9 cellular contexts compared by ENCODE assay signal in the genomic region with DNA sequence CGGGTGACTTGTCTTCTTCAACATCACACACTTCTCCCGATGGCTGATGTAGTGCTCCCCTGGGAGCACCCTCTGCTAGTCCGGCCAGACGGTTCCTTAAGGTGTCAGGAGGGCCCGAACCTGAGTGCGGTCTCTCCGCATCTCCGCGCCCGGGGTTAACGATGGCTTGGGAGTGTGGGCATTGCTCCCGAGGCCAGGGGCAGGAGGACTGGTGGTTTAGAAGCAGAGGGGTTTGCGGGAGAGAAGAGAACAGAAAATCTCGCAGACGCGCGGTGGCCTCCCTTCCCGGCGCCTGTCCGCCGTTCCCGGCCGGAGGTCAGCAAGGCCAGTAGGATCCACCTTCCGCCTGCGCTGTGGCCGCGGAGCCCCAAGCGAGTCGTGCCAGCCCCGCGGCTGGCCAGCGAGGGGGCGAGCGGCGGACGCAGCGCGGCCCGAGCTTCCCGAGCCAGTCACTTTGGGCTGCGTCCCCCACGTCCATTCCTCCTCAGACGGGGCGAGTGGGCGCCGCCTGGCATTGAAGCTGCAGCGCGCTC. TPM values are rescaled to one million over a fixed set of nuclear protein-coding genes. Genes with fewer than 3 reads are reported as not detected.
DNase-seq lines count a peak whose midpoint lies in the region; ATAC-seq and TF ChIP-seq lines count a peak whose summit lies in the region.
"Had no signal": no experiment of that assay in that cellular context is flagged by ENCODE, and none has a peak within 500 bp of the region (broad histone marks: within the 10 kb centered on the region; RNA-seq: fewer than 3 reads in every experiment).

No MANE protein-coding gene starts in this region.

- in situ Hi-C loops in astrocyte of the spinal cord (cut with HindIII; ENCODE audit: low sequenced_read_pairs): no loop called here

- TF ChIP-seq CTCF in astrocyte of the spinal cord (IDR thresholded peaks at IDR 0.05; ENCODE audit: low read depth, low read length): no peak

- peak overlapping the region; percentile 62 for H3K4me3 ChIP-seq in astrocyte of the spinal cord (ENCODE audit: low read depth, low read length)

- peak overlapping the region; percentile 5 for H3K4me3 Mint-ChIP-seq in activated CD4-positive, alpha-beta T cell treated with anti-CD3 and anti-CD28 coated beads, Interleukin-2, amount 10 ng/mL, durations not matched to agents 7 days and 5 days
- H3K4me3 Mint-ChIP-seq in stimulated activated naive CD8-positive, alpha-beta T cell treated with anti-CD3 and anti-CD28 coated beads, Interleukin-15, Interleukin-2, amounts not matched to agents 100 ng/mL and 50 ng/mL, for 24 hours: peak overlapping the region; percentile 82

- no peak overlapping the region for H3K27ac Mint-ChIP-seq in activated CD4-positive, alpha-beta T cell treated with anti-CD3 and anti-CD28 coated beads, Interleukin-2, amount 10 ng/mL, durations not matched to agents 7 days and 5 days
- no peak overlapping the region for H3K27ac Mint-ChIP-seq in stimulated activated naive CD8-positive, alpha-beta T cell treated with anti-CD3 and anti-CD28 coated beads, Interleukin-15, Interleukin-2, amounts not matched to agents 100 ng/mL and 50 ng/mL, for 24 hours

- no peak for ATAC-seq in HG03175 (IDR thresholded peaks at IDR 0.05; ENCODE audit: unreplicated experiment)

- peaks cover 79% of the 10 kb centered on the region for H3K27me3 Mint-ChIP-seq in activated CD4-positive, alpha-beta T cell treated with anti-CD3 and anti-CD28 coated beads, Interleukin-2, amount 10 ng/mL, durations not matched to agents 7 days and 5 days
- H3K27me3 Mint-ChIP-seq in stimulated activated naive CD8-positive, alpha-beta T cell treated with anti-CD3 and anti-CD28 coated beads, Interleukin-15, Interleukin-2, amounts not matched to agents 100 ng/mL and 50 ng/mL, for 24 hours: peaks cover 94% of the 10 kb centered on the region

- POLR2A ChIA-PET in activated CD4-positive, alpha-beta T cell treated with anti-CD3 and anti-CD28 coated beads, Interleukin-2, amount 10 ng/mL, durations not matched to agents 7 days and 5 days (lab: Charles Lee): no interaction called here

- peaks cover 26% of the 10 kb centered on the region for H3K4me1 Mint-ChIP-seq in activated CD4-positive, alpha-beta T cell treated with anti-CD3 and anti-CD28 coated beads, Interleukin-2, amount 10 ng/mL, durations not matched to agents 7 days and 5 days
- peaks cover 37% of the 10 kb centered on the region for H3K4me1 Mint-ChIP-seq in stimulated activated naive CD8-positive, alpha-beta T cell treated with anti-CD3 and anti-CD28 coated beads, Interleukin-15, Interleukin-2, amounts not matched to agents 100 ng/mL and 50 ng/mL, for 24 hours (ENCODE audit: low read depth)

- CTCF ChIA-PET in activated CD4-positive, alpha-beta T cell treated with anti-CD3 and anti-CD28 coated beads, Interleukin-2, amount 10 ng/mL, durations not matched to agents 7 days and 5 days (lab: Charles Lee): no interaction called here

- no peaks in the 10 kb centered on the region for H3K9me3 Mint-ChIP-seq in activated CD4-positive, alpha-beta T cell treated with anti-CD3 and anti-CD28 coated beads, Interleukin-2, amount 10 ng/mL, durations not matched to agents 7 days and 5 days
- H3K9me3 Mint-ChIP-seq in stimulated activated naive CD8-positive, alpha-beta T cell treated with anti-CD3 and anti-CD28 coated beads, Interleukin-15, Interleukin-2, amounts not matched to agents 100 ng/mL and 50 ng/mL, for 24 hours: no peaks in the 10 kb centered on the region

- no peak for DNase-seq in activated CD4-positive, alpha-beta T cell treated with anti-CD3 and anti-CD28 coated beads, Interleukin-2, amount 10 ng/mL, durations not matched to agents 7 days and 5 days
- no peak for DNase-seq in activated CD4-positive, alpha-beta T cell treated with anti-CD3 and anti-CD28 coated beads for 1 hour
- DNase-seq in astrocyte of the spinal cord (ENCODE audit: low read depth, low spot score): peak; percentile 8
- peak; percentile 35 for DNase-seq in iPS-NIHi7 (ENCODE audit: extremely low spot score)
- no peak for DNase-seq in OCI-M2 (lab: John Stamatoyannopoulos, UW; ENCODE audit: unreplicated experiment)
- no peak for DNase-seq in activated gamma-delta T cell (lab: John Stamatoyannopoulos, UW)
- DNase-seq: DND-41 had no signal

- no peaks in the 10 kb centered on the region for H3K36me3 Mint-ChIP-seq in activated CD4-positive, alpha-beta T cell treated with anti-CD3 and anti-CD28 coated beads, Interleukin-2, amount 10 ng/mL, durations not matched to agents 7 days and 5 days (ENCODE audit: low read depth)
- no peaks in the 10 kb centered on the region for H3K36me3 Mint-ChIP-seq in stimulated activated naive CD8-positive, alpha-beta T cell treated with anti-CD3 and anti-CD28 coated beads, Interleukin-15, Interleukin-2, amounts not matched to agents 100 ng/mL and 50 ng/mL, for 24 hours (ENCODE audit: low read depth)

RNA-seq across cellular contexts. Expression of a gene that starts 0.7 kb away (rescaled TPM):
- not detected for total RNA-seq in activated CD4-positive, alpha-beta T cell treated with anti-CD3 and anti-CD28 coated beads, Interleukin-2, amount 10 ng/mL, durations not matched to agents 7 days and 5 days

RNA-seq across cellular contexts. Expression of a gene that starts 25.6 kb away (rescaled TPM):
- total RNA-seq in activated CD4-positive, alpha-beta T cell treated with anti-CD3 and anti-CD28 coated beads, Interleukin-2, amount 10 ng/mL, durations not matched to agents 7 days and 5 days: 10 to 100 TPM; 44.5 to 48.2 TPM

RNA-seq across cellular contexts. Expression of a gene that starts 26.0 kb away (rescaled TPM):
- 10 to 100 TPM; 68.8 to 74.0 TPM for total RNA-seq in activated CD4-positive, alpha-beta T cell treated with anti-CD3 and anti-CD28 coated beads, Interleukin-2, amount 10 ng/mL, durations not matched to agents 7 days and 5 days

Comparison
In these comparisons a context has a peak if more than half of its experiments do, and no peak if none do; other contexts are left out.
1. DNase-seq: peak in astrocyte of the spinal cord (single experiment) and iPS-NIHi7 (single experiment); none in activated CD4-positive, alpha-beta T cell treated with anti-CD3 and anti-CD28 coated beads, Interleukin-2, amount 10 ng/mL, durations not matched to agents 7 days and 5 days (single experiment), activated CD4-positive, alpha-beta T cell treated with anti-CD3 and anti-CD28 coated beads for 1 hour (single experiment), OCI-M2 (single experiment) and activated gamma-delta T cell (single experiment).